Comparison of ENCODE assay signal across 26 cellular contexts in genomic region chr10:62463364-62463763, GRCh38.
"Had no signal": no experiment of that assay in that cellular context is flagged by ENCODE, and none has a peak within 500 bp of the region (broad histone marks: within the 10 kb centered on the region; RNA-seq: fewer than 3 reads in every experiment).

No MANE protein-coding gene starts in this region.

- H3K4me1 Mint-ChIP-seq: naive thymus-derived CD4-positive, alpha-beta T cell; neural progenitor cell; stimulated activated naive CD8-positive, alpha-beta T cell treated with anti-CD3 and anti-CD28 coated beads, Interleukin-15, amount 100 ng/mL, for 72 hours had no signal

- H3K27ac Mint-ChIP-seq: naive thymus-derived CD4-positive, alpha-beta T cell; natural killer cell; nephron; neural progenitor cell; progenitor cell of endocrine pancreas; stimulated activated memory B cell treated with anti-CD40 and anti-IgM and Interleukin-4, amounts not matched to agents 10 μg/mL and 1 μg/mL and 100 μg/mL, for 72 hours; stimulated activated naive CD8-positive, alpha-beta T cell treated with anti-CD3 and anti-CD28 coated beads, Interleukin-15, amount 100 ng/mL, for 72 hours; type B pancreatic cell had no signal

- H3K27me3 Mint-ChIP-seq: progenitor cell of endocrine pancreas; stimulated activated memory B cell treated with anti-CD40 and anti-IgM and Interleukin-4, amounts not matched to agents 10 μg/mL and 1 μg/mL and 100 μg/mL, for 72 hours; stimulated activated naive CD8-positive, alpha-beta T cell treated with anti-CD3 and anti-CD28 coated beads, Interleukin-15, amount 100 ng/mL, for 72 hours had no signal

- ATAC-seq: naive thymus-derived CD4-positive, alpha-beta T cell; natural killer cell; pancreas; psoas muscle; right cardiac atrium; right lobe of liver; stimulated activated memory B cell treated with anti-CD40 and anti-IgM and Interleukin-4, amounts not matched to agents 10 μg/mL and 1 μg/mL and 100 μg/mL, for 72 hours; stimulated activated naive CD8-positive, alpha-beta T cell treated with anti-CD3 and anti-CD28 coated beads, Interleukin-15, amount 100 ng/mL, for 72 hours; stimulated activated naive CD8-positive, alpha-beta T cell treated with anti-CD3 and anti-CD28 coated beads, Interleukin-15, Interleukin-2, amounts not matched to agents 100 U/mL and 50 U/mL, for 24 hours; upper lobe of right lung had no signal

- H3K4me3 Mint-ChIP-seq: naive thymus-derived CD4-positive, alpha-beta T cell; natural killer cell; nephron; neural progenitor cell; stimulated activated memory B cell treated with anti-CD40 and anti-IgM and Interleukin-4, amounts not matched to agents 10 μg/mL and 1 μg/mL and 100 μg/mL, for 72 hours; stimulated activated naive CD8-positive, alpha-beta T cell treated with anti-CD3 and anti-CD28 coated beads, Interleukin-15, amount 100 ng/mL, for 72 hours; type B pancreatic cell had no signal

- H3K9me3 Mint-ChIP-seq: natural killer cell; nephron; neural progenitor cell; stimulated activated naive CD8-positive, alpha-beta T cell treated with anti-CD3 and anti-CD28 coated beads, Interleukin-15, amount 100 ng/mL, for 72 hours; type B pancreatic cell had no signal

- H3K36me3 Mint-ChIP-seq: naive thymus-derived CD4-positive, alpha-beta T cell; natural killer cell; neural progenitor cell; stimulated activated memory B cell treated with anti-CD40 and anti-IgM and Interleukin-4, amounts not matched to agents 10 μg/mL and 1 μg/mL and 100 μg/mL, for 72 hours; type B pancreatic cell had no signal

- DNase-seq: naive thymus-derived CD4-positive, alpha-beta T cell; natural killer cell; pancreas; psoas muscle; right cardiac atrium; right lobe of liver; sigmoid colon; small intestine; stimulated activated CD4-positive, alpha-beta T cell treated with anti-CD3 and anti-CD28 coated beads, Interleukin-15, amount 100 ng/mL, for 24 hours; stimulated activated CD4-positive, alpha-beta T cell treated with anti-CD3 and anti-CD28 coated beads, Interleukin-2, amount 100 ng/mL, for 24 hours; stimulated activated CD4-positive, alpha-beta T cell treated with anti-CD3 and anti-CD28 coated beads, Interleukin-2, amount 100 ng/mL, for 48 hours; stimulated activated CD4-positive, alpha-beta T cell treated with anti-CD3 and anti-CD28 coated beads, Interleukin-4, amount 100 ng/mL, for 24 hours; stimulated activated naive CD4-positive, alpha-beta T cell; stimulated activated naive CD8-positive, alpha-beta T cell treated with anti-CD3 and anti-CD28 coated beads, Interleukin-15, amount 100 ng/mL, for 72 hours; stimulated activated naive CD8-positive, alpha-beta T cell treated with anti-CD3 and anti-CD28 coated beads, Interleukin-15, Interleukin-2, amounts not matched to agents 100 U/mL and 50 U/mL, for 24 hours; substantia nigra; testis; tibial artery; transverse colon; upper lobe of right lung; uterus had no signal
